Comparison of ENCODE assay signal across 12 cellular contexts in genomic region chr5:157544623-157544989, GRCh38. TPM values are rescaled to one million over a fixed set of nuclear protein-coding genes. Genes with fewer than 3 reads are reported as not detected.
DNase-seq lines count a peak whose midpoint lies in the region; ATAC-seq and TF ChIP-seq lines count a peak whose summit lies in the region.
"Had no signal": no experiment of that assay in that cellular context is flagged by ENCODE, and none has a peak within 500 bp of the region (broad histone marks: within the 10 kb centered on the region; RNA-seq: fewer than 3 reads in every experiment).

No MANE protein-coding gene starts in this region.

- H3K4me3 Mint-ChIP-seq in natural killer cell treated with Interleukin-12 subunit alpha and Interleukin-12 subunit beta and Interleukin-15 and Interleukin-18, amount 100 ng/mL, for 72 hours: peak overlapping the region; percentile 70

- H3K4me3 ChIP-seq in AG04450 (ENCODE audit: low read depth, low read length) (no peak overlapping the region), GM12865 (ENCODE audit: low read depth, low read length) (no peak overlapping the region), brain microvascular endothelial cell (ENCODE audit: low read depth, low read length) (no peak overlapping the region), psoas muscle (no peak overlapping the region)
- H3K4me3 ChIP-seq: BLaER1 treated with 17β-estradiol and CSF1 and Interleukin-3, amounts not matched to agents 10 nM and 100 nM; smooth muscle cell had no signal

- peak overlapping the region; percentile 92 for H3K27ac ChIP-seq in AG04450 (ENCODE audit: low read depth, low read length)
- H3K27ac ChIP-seq in brain microvascular endothelial cell: peak overlapping the region; percentile 85
- H3K27ac ChIP-seq in psoas muscle: no peak overlapping the region
- H3K27ac ChIP-seq: BLaER1 treated with 17β-estradiol and CSF1 and Interleukin-3, amounts not matched to agents 10 nM and 100 nM had no signal

- WGBS in psoas muscle, 3 donors: 93 to 95% (median 95%) methylated on average over 7 of the region's 7 CpGs

- peaks cover 27% of the 10 kb centered on the region for H3K36me3 Mint-ChIP-seq in natural killer cell treated with Interleukin-12 subunit alpha and Interleukin-12 subunit beta and Interleukin-15 and Interleukin-18, amount 100 ng/mL, for 72 hours

- CTCF ChIA-PET in AG04450 (lab: Charles Lee): interaction anchor here (0.6 to 2.2 kb wide), 4 partner anchors 9 to 199 kb away, joined by 3 to 5 read pairs (median 5); no protein-coding TSS in a partner anchor

- in situ Hi-C loops in brain microvascular endothelial cell (cut with HindIII; ENCODE audit: low pct_ligation_motif_present, low sequenced_read_pairs): no loop called here

- no peaks in the 10 kb centered on the region for H3K27me3 Mint-ChIP-seq in natural killer cell treated with Interleukin-12 subunit alpha and Interleukin-12 subunit beta and Interleukin-15 and Interleukin-18, amount 100 ng/mL, for 72 hours

- H3K9me3 ChIP-seq in AG04450 (ENCODE audit: control insufficient read depth, insufficient read depth, low read length) (no peaks in the 10 kb centered on the region), psoas muscle (no peaks in the 10 kb centered on the region)
- H3K9me3 ChIP-seq: BLaER1 treated with 17β-estradiol and CSF1 and Interleukin-3, amounts not matched to agents 10 nM and 100 nM had no signal

- DNase-seq in AG04450 (ENCODE audit: low read depth, low spot score) (no peak), GM12865 (ENCODE audit: low read depth) (peak; percentile 26), brain microvascular endothelial cell (no peak), psoas muscle (no peak), EL (no peak)
- DNase-seq in natural killer cell treated with Interleukin-12 subunit alpha and Interleukin-12 subunit beta and Interleukin-15 and Interleukin-18, amount 100 ng/mL, for 72 hours (ENCODE audit: low spot score): no peak
- DNase-seq in stimulated activated CD4-positive, alpha-beta T cell treated with anti-CD3 and anti-CD28 coated beads, Interleukin-12 subunit alpha, Interleukin-12 subunit beta, amount 100 ng/mL, for 4 hours: no peak
- no peak for DNase-seq in stimulated activated naive CD4-positive, alpha-beta T cell (lab: John Stamatoyannopoulos, UW)
- DNase-seq: cerebellar nuclear complex, T-helper 9 cell had no signal

- intact Hi-C loops in psoas muscle (cut with DNase I): no loop called here

- peaks cover 39% of the 10 kb centered on the region for H3K4me1 ChIP-seq in psoas muscle

- POLR2A ChIA-PET in AG04450 (lab: Yijun Ruan, JAX): interaction anchor here (1.0 to 1.6 kb wide), 2 partner anchors 17 to 28 kb away, joined by 3 to 13 read pairs; no protein-coding TSS in a partner anchor

- peaks cover 72 to 89% of the 10 kb centered on the region in 2 donors for H3K4me1 Mint-ChIP-seq in natural killer cell treated with Interleukin-12 subunit alpha and Interleukin-12 subunit beta and Interleukin-15 and Interleukin-18, amount 100 ng/mL, for 72 hours (ENCODE audit: low read depth in 2 of 2)

- no peaks in the 10 kb centered on the region for H3K27me3 ChIP-seq in AG04450 (ENCODE audit: control insufficient read depth, insufficient read depth, low read length)
- H3K27me3 ChIP-seq in brain microvascular endothelial cell (replicated peaks): no peaks in the 10 kb centered on the region
- H3K27me3 ChIP-seq in psoas muscle (ENCODE audit: insufficient read depth in 3 of 3, low read length in 2 of 3): no peaks in the 10 kb centered on the region
- H3K27me3 ChIP-seq: BLaER1 treated with 17β-estradiol and CSF1 and Interleukin-3, amounts not matched to agents 10 nM and 100 nM had no signal

- peak overlapping the region; percentile 79 to 86 for H3K27ac Mint-ChIP-seq in natural killer cell treated with Interleukin-12 subunit alpha and Interleukin-12 subunit beta and Interleukin-15 and Interleukin-18, amount 100 ng/mL, for 72 hours

- peak in 1 of 2 donors; percentile 41 for ATAC-seq in natural killer cell treated with Interleukin-12 subunit alpha and Interleukin-12 subunit beta and Interleukin-15 and Interleukin-18, amount 100 ng/mL, for 72 hours
- no peak for ATAC-seq in psoas muscle

- H3K9me3 Mint-ChIP-seq in natural killer cell treated with Interleukin-12 subunit alpha and Interleukin-12 subunit beta and Interleukin-15 and Interleukin-18, amount 100 ng/mL, for 72 hours: no peaks in the 10 kb centered on the region

- TF ChIP-seq CTCF in AG04450 (IDR thresholded peaks at IDR 0.05; ENCODE audit: low read depth, low read length): no peak
- no peak for TF ChIP-seq CTCF in GM12865 (IDR thresholded peaks at IDR 0.05; ENCODE audit: insufficient read depth, low read depth, low read length, missing control alignments)
- no peak for TF ChIP-seq CTCF in brain microvascular endothelial cell (IDR thresholded peaks at IDR 0.05; ENCODE audit: low read depth, low read length, missing control alignments)
- TF ChIP-seq CTCF in psoas muscle (IDR thresholded peaks at IDR 0.05): no peak

- H3K36me3 ChIP-seq in brain microvascular endothelial cell (replicated peaks): peaks cover 3% of the 10 kb centered on the region
- H3K36me3 ChIP-seq in psoas muscle (ENCODE audit: insufficient read depth in 1 of 2, low read depth in 1 of 2): no peaks in the 10 kb centered on the region

RNA-seq across cellular contexts. Expression of gene ADAM19, which starts 31.0 kb away (rescaled TPM):
- 44.7 and 52.4 TPM in 2 replicates for polyA plus RNA-seq in AG04450 (2011; rRNA removed)
- polyA minus RNA-seq in AG04450 (2011; rRNA and poly(A)+ RNA removed): 95.8 and 112 TPM in 2 replicates
- 100 to 1,000 TPM; 358 to 384 TPM for total RNA-seq in natural killer cell treated with Interleukin-12 subunit alpha and Interleukin-12 subunit beta and Interleukin-15 and Interleukin-18, amount 100 ng/mL, for 72 hours
- total RNA-seq in psoas muscle: 1 to 10 TPM; 1.4 to 4.5 (median 3.1) TPM
- under 1 TPM; 0.27 to 0.58 (median 0.39) TPM for polyA plus RNA-seq in psoas muscle

Comparison
In these comparisons a context has a peak if more than half of its experiments do, and no peak if none do; other contexts are left out.
1. RNA of gene ADAM19, which starts 31.0 kb away (total RNA-seq): 358 to 384 TPM in natural killer cell treated with Interleukin-12 subunit alpha and Interleukin-12 subunit beta and Interleukin-15 and Interleukin-18, amount 100 ng/mL, for 72 hours; 1.4 to 4.5 TPM in psoas muscle; every median in the first group is over 10 times any median in the second.